13 cellular contexts compared by ENCODE assay signal in the genomic region with DNA sequence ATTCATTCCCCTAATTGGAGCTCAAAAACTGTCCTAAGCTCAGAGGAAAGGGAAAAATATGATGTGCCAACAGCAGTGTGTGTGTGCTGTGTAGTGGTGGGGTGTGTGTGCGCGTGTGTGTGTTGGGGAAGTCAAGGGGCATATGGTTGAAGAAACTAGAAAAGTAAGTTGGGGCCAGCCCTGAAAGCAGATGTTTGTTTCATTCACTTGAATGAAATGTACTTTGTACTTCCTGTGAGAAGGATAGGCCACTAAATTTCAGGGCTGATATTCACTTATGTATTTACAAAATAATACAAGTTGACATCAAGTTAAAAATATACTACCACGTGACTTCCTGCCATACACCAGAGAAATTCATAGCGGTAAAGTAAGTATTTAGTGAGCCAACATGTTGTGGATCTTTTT.
A peak's percentile ranks its signal among the peaks of the same experiment; 100 is the strongest.
DNase-seq lines count a peak whose midpoint lies in the region; ATAC-seq and TF ChIP-seq lines count a peak whose summit lies in the region.
"Had no signal": no experiment of that assay in that cellular context is flagged by ENCODE, and none has a peak within 500 bp of the region (broad histone marks: within the 10 kb centered on the region; RNA-seq: fewer than 3 reads in every experiment).

No MANE protein-coding gene starts in this region.

- H3K9me2 ChIP-seq in Karpas-422 (replicated peaks; ENCODE audit: insufficient read depth, low read length), result no peaks in the 10 kb centered on the region

- no peak for TF ChIP-seq POLR2A in erythroblast (IDR thresholded peaks at IDR 0.05; ENCODE audit: low read length)

- H3K27me3 ChIP-seq in right cardiac atrium (ENCODE audit: control insufficient read depth, insufficient read depth), result no peaks in the 10 kb centered on the region
- no peaks in the 10 kb centered on the region for H3K27me3 ChIP-seq in muscle layer of duodenum (ENCODE audit: low read depth, low read length)
- peaks cover 6% of the 10 kb centered on the region; the same call in 1 of the 2 replicates for H3K27me3 ChIP-seq in Karpas-422 (ENCODE audit: low read length)

- intact Hi-C loops in right cardiac atrium (cut with DNase I) (no loop called here), Right ventricle myocardium superior (cut with DNase I) (no loop called here)

- WGBS in right cardiac atrium, result 51% methylated on average over 4 of the region's 4 CpGs

- H3K27ac ChIP-seq in right cardiac atrium (ENCODE audit: low read length), result peak overlapping the region; percentile 57
- H3K27ac ChIP-seq in muscle layer of duodenum (ENCODE audit: low read length), result peak overlapping the region; percentile 72
- H3K27ac ChIP-seq in Karpas-422 (ENCODE audit: low read length), result no peak overlapping the region

- no peaks in the 10 kb centered on the region for H3K36me3 ChIP-seq in muscle layer of duodenum (ENCODE audit: control insufficient read depth in 1 of 2, insufficient read depth in 2 of 2, low read length in 2 of 2)
- no peaks in the 10 kb centered on the region; the same call in 1 of the 2 replicates for H3K36me3 ChIP-seq in Karpas-422 (ENCODE audit: insufficient read depth, low read length)

- H3K9me3 ChIP-seq in right cardiac atrium (ENCODE audit: control insufficient read depth, low read length) (no peaks in the 10 kb centered on the region), muscle layer of duodenum (ENCODE audit: control insufficient read depth in 1 of 2, low read length in 2 of 2) (peaks cover 0 to 3% of the 10 kb centered on the region in 2 donors), Karpas-422 (ENCODE audit: low read length) (peaks cover 11% of the 10 kb centered on the region)

- H3K9ac ChIP-seq in Karpas-422 (ENCODE audit: low read length), result no peak overlapping the region

- H2AFZ ChIP-seq in Karpas-422 (ENCODE audit: low read length), result no peak overlapping the region

- no peaks in the 10 kb centered on the region for H4K20me1 ChIP-seq in Karpas-422 (ENCODE audit: insufficient read depth, low read depth, low read length)

- H3K4me2 ChIP-seq in Karpas-422 (ENCODE audit: low read depth, low read length, poor library complexity, severe bottlenecking), result no peak overlapping the region

- no peak overlapping the region for H3K4me3 ChIP-seq in right cardiac atrium (ENCODE audit: low read length)
- H3K4me3 ChIP-seq in muscle layer of duodenum (ENCODE audit: low read depth in 1 of 2, low read length in 2 of 2), result no peak overlapping the region
- no peak overlapping the region for H3K4me3 ChIP-seq in Karpas-422 (ENCODE audit: low read length)

- ATAC-seq in right cardiac atrium, result no peak
- no peak for ATAC-seq in Right ventricle myocardium superior (ENCODE audit: poor library complexity)
- ATAC-seq in SK-N-SH treated with all-trans-retinoic acid at 6 μM for 48 hours, result peak; percentile 91
- no peak for ATAC-seq in HG03521 (IDR thresholded peaks at IDR 0.05; ENCODE audit: unreplicated experiment)
- ATAC-seq: activated CD8-positive, alpha-beta memory T cell treated with anti-CD3 and anti-CD28 coated beads, Interleukin-2, amount 10 ng/mL, durations not matched to agents 7 days and 5 days had no signal

- peaks cover 2% of the 10 kb centered on the region for H3K4me1 ChIP-seq in right cardiac atrium (ENCODE audit: control insufficient read depth, insufficient read depth, low read length)
- peaks cover 11 to 15% of the 10 kb centered on the region in 2 donors for H3K4me1 ChIP-seq in muscle layer of duodenum (ENCODE audit: control insufficient read depth in 1 of 2, insufficient read depth in 2 of 2, low read length in 2 of 2)
- peaks cover 3% of the 10 kb centered on the region for H3K4me1 ChIP-seq in Karpas-422 (ENCODE audit: low read length)

- no peak for DNase-seq in right cardiac atrium
- no peak for DNase-seq in Right ventricle myocardium superior
- DNase-seq in Karpas-422, result no peak
- no peak for DNase-seq in erythroblast (lab: John Stamatoyannopoulos, UW)
- no peak for DNase-seq in activated effector memory CD4-positive, alpha-beta T cell treated with Interleukin-2 at 50 U/mL for 16 hours
- DNase-seq: activated CD8-positive, alpha-beta memory T cell treated with anti-CD3 and anti-CD28 coated beads, Interleukin-2, amount 10 ng/mL, durations not matched to agents 7 days and 5 days; DND-41; effector CD8-positive, alpha-beta T cell; NCI-H1105; NCI-H526 treated with DMSO at 0.1 percent for 48 hours had no signal

- H3K79me2 ChIP-seq in Karpas-422 (ENCODE audit: low read length), result no peaks in the 10 kb centered on the region

TF ChIP-seq in SK-N-SH treated with all-trans-retinoic acid at 6 μM for 48 hours, 23 proteins besides CTCF, POLR2A, EP300 and RAD21:
- TF ChIP-seq TSHZ2 (CRISPR knock-in tag; IDR thresholded peaks at IDR 0.05), result no peak
- no peak for TF ChIP-seq BACH2 (CRISPR knock-in tag; IDR thresholded peaks at IDR 0.05; ENCODE audit: borderline replicate concordance)
